15 cellular contexts compared by ENCODE assay signal in the genomic region with DNA sequence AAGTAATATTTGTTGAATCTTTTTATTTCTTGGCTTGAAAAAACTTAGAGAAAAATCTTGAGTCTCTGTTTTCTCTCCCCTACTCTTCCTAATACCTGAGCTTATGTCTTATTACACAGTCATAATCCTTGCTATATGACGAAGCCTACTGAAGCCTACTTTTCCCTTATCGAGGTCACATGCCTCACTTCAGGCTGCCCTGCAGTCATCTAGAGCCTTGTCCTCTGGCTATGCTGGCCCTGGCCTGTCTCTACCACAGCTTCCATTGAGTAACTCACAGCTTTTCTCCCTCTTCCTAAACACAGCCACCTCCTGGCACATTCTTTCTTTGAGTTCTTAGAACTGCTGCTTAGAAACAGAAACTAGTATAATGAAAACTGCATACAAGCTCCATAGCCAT.
DNase-seq lines count a peak whose midpoint lies in the region; ATAC-seq and TF ChIP-seq lines count a peak whose summit lies in the region.
"Had no signal": no experiment of that assay in that cellular context is flagged by ENCODE, and none has a peak within 500 bp of the region (broad histone marks: within the 10 kb centered on the region; RNA-seq: fewer than 3 reads in every experiment).

No MANE protein-coding gene starts in this region.

- no peak for TF ChIP-seq CTCF in HFFc6 (IDR thresholded peaks at IDR 0.05)
- no peak for TF ChIP-seq CTCF in WTC11 (IDR thresholded peaks at IDR 0.05)
- TF ChIP-seq CTCF in foreskin keratinocyte (conservative IDR thresholded peaks at IDR 0.05), result no peak
- no peak for TF ChIP-seq CTCF in retinal pigment epithelial cell (conservative IDR thresholded peaks at IDR 0.05; ENCODE audit: low read depth, low read length)

- H3K9me3 Mint-ChIP-seq in HFFc6 (peaks cover under 1% of the 10 kb centered on the region; the same call in 1 of the 2 replicates), WTC11 (peaks cover 5% of the 10 kb centered on the region)
- peaks cover 0 to 10% (median 1%) of the 10 kb centered on the region in 8 donors for H3K9me3 Mint-ChIP-seq in CD4-positive, alpha-beta memory T cell
- H3K9me3 Mint-ChIP-seq: H9 had no signal

- DNase-seq in HFFc6 (no peak), WTC11 (ENCODE audit: low spot score) (no peak), foreskin keratinocyte (peak; percentile 29 to 62), retinal pigment epithelial cell (ENCODE audit: low read depth) (peak; percentile 51), COR-L47 (lab: John Stamatoyannopoulos, UW) (no peak)
- DNase-seq in CD4-positive, alpha-beta memory T cell, result no peak
- DNase-seq: ACHN, H9, NCI-H1417, NCI-H2029, NCI-H2171, NCI-H446 had no signal

- intact Hi-C loops in CD4-positive, alpha-beta memory T cell (cut with micrococcal nuclease), result no loop called here

- H3K4me3 ChIP-seq in retinal pigment epithelial cell (ENCODE audit: low read length), result no peak overlapping the region
- H3K4me3 ChIP-seq in CD4-positive, alpha-beta memory T cell (ENCODE audit: low read length in 2 of 2), result no peak overlapping the region
- H3K4me3 ChIP-seq: SJSA1 had no signal

- H3K9me3 ChIP-seq in CD4-positive, alpha-beta memory T cell (ENCODE audit: control insufficient read depth in 1 of 2, low read length in 2 of 2), result no peaks in the 10 kb centered on the region
- H3K9me3 ChIP-seq: SJSA1 had no signal

- H3K27ac Mint-ChIP-seq in HFFc6, result peak overlapping the region; percentile 57
- H3K27ac Mint-ChIP-seq in WTC11, result peak overlapping the region; percentile 10; the same call in 1 of the 2 replicates
- H3K27ac Mint-ChIP-seq in CD4-positive, alpha-beta memory T cell, result no peak overlapping the region
- H3K27ac Mint-ChIP-seq: H9 had no signal

- H3K27me3 ChIP-seq in foreskin keratinocyte, result no peaks in the 10 kb centered on the region
- H3K27me3 ChIP-seq in CD4-positive, alpha-beta memory T cell (ENCODE audit: insufficient read depth, low read length), result no peaks in the 10 kb centered on the region
- H3K27me3 ChIP-seq: SJSA1 had no signal

- H3K4me1 Mint-ChIP-seq in HFFc6 (ENCODE audit: low read depth) (peaks cover 32% of the 10 kb centered on the region), WTC11 (peaks cover 2% of the 10 kb centered on the region; the same call in 1 of the 2 replicates)
- no peaks in the 10 kb centered on the region for H3K4me1 Mint-ChIP-seq in CD4-positive, alpha-beta memory T cell
- H3K4me1 Mint-ChIP-seq: H9 had no signal

- H3K36me3 ChIP-seq in CD4-positive, alpha-beta memory T cell (ENCODE audit: insufficient read depth, low read length), result no peaks in the 10 kb centered on the region
- H3K36me3 ChIP-seq: SJSA1 had no signal

- H3K27me3 Mint-ChIP-seq in HFFc6 (ENCODE audit: insufficient read depth) (no peaks in the 10 kb centered on the region; the same call in 1 of the 2 replicates), WTC11 (ENCODE audit: low read depth) (no peaks in the 10 kb centered on the region)
- H3K27me3 Mint-ChIP-seq in CD4-positive, alpha-beta memory T cell, result no peaks in the 10 kb centered on the region

- no peak overlapping the region for H3K27ac ChIP-seq in foreskin keratinocyte
- H3K27ac ChIP-seq in CD4-positive, alpha-beta memory T cell (ENCODE audit: low read depth, low read length), result no peak overlapping the region
- H3K27ac ChIP-seq: HL-60, SJSA1 had no signal

- H3K4me3 Mint-ChIP-seq in HFFc6 (peak overlapping the region; percentile 29; the same call in 1 of the 2 replicates), WTC11 (no peak overlapping the region)
- no peak overlapping the region for H3K4me3 Mint-ChIP-seq in CD4-positive, alpha-beta memory T cell
- H3K4me3 Mint-ChIP-seq: H9 had no signal

- POLR2A ChIA-PET in WTC11 (lab: Charles Lee), result no interaction called here
- POLR2A ChIA-PET in CD4-positive, alpha-beta memory T cell (lab: Charles Lee; ENCODE audit: partially characterized antibody), result no interaction called here

- CTCF ChIA-PET in WTC11 (lab: Charles Lee), result no interaction called here
- CTCF ChIA-PET in CD4-positive, alpha-beta memory T cell (lab: Charles Lee; ENCODE audit: partially characterized antibody), result no interaction called here

- H3K36me3 Mint-ChIP-seq in HFFc6 (ENCODE audit: low read depth) (0 out of 2 replicates have a peak, but pooled peaks cover under 1% of the 10 kb centered on the region), WTC11 (no peaks in the 10 kb centered on the region)
- no peaks in the 10 kb centered on the region for H3K36me3 Mint-ChIP-seq in CD4-positive, alpha-beta memory T cell

- no peak for ATAC-seq in WTC11
- ATAC-seq in foreskin keratinocyte, result peak; percentile 71
- ATAC-seq in GM18498 (IDR thresholded peaks at IDR 0.05; ENCODE audit: unreplicated experiment), result no peak

- H3K4me1 ChIP-seq in foreskin keratinocyte, result peaks cover 3% of the 10 kb centered on the region
- no peaks in the 10 kb centered on the region for H3K4me1 ChIP-seq in CD4-positive, alpha-beta memory T cell (ENCODE audit: insufficient read depth, low read length)
- H3K4me1 ChIP-seq: SJSA1 had no signal

TF ChIP-seq in WTC11, 78 proteins besides CTCF, POLR2A, EP300 and RAD21 (continues in another document):
- TF ChIP-seq, protein P1, sequence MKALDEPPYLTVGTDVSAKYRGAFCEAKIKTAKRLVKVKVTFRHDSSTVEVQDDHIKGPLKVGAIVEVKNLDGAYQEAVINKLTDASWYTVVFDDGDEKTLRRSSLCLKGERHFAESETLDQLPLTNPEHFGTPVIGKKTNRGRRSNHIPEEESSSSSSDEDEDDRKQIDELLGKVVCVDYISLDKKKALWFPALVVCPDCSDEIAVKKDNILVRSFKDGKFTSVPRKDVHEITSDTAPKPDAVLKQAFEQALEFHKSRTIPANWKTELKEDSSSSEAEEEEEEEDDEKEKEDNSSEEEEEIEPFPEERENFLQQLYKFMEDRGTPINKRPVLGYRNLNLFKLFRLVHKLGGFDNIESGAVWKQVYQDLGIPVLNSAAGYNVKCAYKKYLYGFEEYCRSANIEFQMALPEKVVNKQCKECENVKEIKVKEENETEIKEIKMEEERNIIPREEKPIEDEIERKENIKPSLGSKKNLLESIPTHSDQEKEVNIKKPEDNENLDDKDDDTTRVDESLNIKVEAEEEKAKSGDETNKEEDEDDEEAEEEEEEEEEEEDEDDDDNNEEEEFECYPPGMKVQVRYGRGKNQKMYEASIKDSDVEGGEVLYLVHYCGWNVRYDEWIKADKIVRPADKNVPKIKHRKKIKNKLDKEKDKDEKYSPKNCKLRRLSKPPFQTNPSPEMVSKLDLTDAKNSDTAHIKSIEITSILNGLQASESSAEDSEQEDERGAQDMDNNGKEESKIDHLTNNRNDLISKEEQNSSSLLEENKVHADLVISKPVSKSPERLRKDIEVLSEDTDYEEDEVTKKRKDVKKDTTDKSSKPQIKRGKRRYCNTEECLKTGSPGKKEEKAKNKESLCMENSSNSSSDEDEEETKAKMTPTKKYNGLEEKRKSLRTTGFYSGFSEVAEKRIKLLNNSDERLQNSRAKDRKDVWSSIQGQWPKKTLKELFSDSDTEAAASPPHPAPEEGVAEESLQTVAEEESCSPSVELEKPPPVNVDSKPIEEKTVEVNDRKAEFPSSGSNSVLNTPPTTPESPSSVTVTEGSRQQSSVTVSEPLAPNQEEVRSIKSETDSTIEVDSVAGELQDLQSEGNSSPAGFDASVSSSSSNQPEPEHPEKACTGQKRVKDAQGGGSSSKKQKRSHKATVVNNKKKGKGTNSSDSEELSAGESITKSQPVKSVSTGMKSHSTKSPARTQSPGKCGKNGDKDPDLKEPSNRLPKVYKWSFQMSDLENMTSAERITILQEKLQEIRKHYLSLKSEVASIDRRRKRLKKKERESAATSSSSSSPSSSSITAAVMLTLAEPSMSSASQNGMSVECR (CRISPR knock-in tag; IDR thresholded peaks at IDR 0.05; ENCODE audit: borderline replicate concordance), result no peak
- TF ChIP-seq SOX15 (CRISPR knock-in tag; IDR thresholded peaks at IDR 0.05), result no peak
- no peak for TF ChIP-seq OVOL2 (CRISPR knock-in tag; IDR thresholded peaks at IDR 0.05; ENCODE audit: borderline replicate concordance)
- no peak for TF ChIP-seq ELF4 (CRISPR knock-in tag; IDR thresholded peaks at IDR 0.05; ENCODE audit: low read depth)
- TF ChIP-seq, protein P2, sequence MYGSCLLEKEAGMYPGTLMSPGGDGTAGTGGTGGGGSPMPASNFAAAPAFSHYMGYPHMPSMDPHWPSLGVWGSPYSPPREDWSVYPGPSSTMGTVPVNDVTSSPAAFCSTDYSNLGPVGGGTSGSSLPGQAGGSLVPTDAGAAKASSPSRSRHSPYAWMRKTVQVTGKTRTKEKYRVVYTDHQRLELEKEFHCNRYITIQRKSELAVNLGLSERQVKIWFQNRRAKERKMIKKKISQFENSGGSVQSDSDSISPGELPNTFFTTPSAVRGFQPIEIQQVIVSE (CRISPR knock-in tag; IDR thresholded peaks at IDR 0.05; ENCODE audit: borderline replicate concordance), result no peak
- TF ChIP-seq, protein P3, sequence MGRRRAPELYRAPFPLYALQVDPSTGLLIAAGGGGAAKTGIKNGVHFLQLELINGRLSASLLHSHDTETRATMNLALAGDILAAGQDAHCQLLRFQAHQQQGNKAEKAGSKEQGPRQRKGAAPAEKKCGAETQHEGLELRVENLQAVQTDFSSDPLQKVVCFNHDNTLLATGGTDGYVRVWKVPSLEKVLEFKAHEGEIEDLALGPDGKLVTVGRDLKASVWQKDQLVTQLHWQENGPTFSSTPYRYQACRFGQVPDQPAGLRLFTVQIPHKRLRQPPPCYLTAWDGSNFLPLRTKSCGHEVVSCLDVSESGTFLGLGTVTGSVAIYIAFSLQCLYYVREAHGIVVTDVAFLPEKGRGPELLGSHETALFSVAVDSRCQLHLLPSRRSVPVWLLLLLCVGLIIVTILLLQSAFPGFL (CRISPR knock-in tag; IDR thresholded peaks at IDR 0.05; ENCODE audit: borderline replicate concordance), result no peak

Comparison
In these comparisons a context has a peak if more than half of its experiments do, and no peak if none do; other contexts are left out.
1. DNase-seq: peak in foreskin keratinocyte (2 of 2) and retinal pigment epithelial cell (single experiment); none in HFFc6 (single experiment), WTC11 (single experiment), COR-L47 (single experiment) and CD4-positive, alpha-beta memory T cell (0 of 5).
2. H3K27ac Mint-ChIP-seq: peak in HFFc6 (single experiment) and WTC11 (single experiment); none in CD4-positive, alpha-beta memory T cell (0 of 7).